ENCODE assay signal across 26 cellular contexts in the genomic region with DNA sequence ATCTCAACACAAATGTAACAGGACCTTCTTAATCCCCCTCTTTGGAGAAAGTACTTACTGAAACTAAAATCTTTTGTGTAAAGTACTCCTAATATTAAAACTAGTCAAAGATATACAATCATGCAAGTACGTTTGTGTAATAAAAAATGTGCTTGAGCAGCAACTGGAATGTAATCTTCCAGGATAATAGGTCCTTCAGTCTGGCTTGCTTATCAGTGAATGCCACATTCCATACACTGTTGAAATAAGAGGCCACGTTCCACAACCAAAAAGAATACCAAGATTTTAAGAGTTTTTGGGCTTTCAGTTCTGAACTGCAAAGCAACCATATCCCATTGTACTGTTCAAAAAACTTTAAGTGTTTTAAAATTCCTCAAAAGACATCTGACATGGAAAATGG. TPM values are rescaled to one million over a fixed set of nuclear protein-coding genes. Genes with fewer than 3 reads are reported as not detected.
DNase-seq lines count a peak whose midpoint lies in the region; ATAC-seq, FAIRE-seq and TF ChIP-seq lines count a peak whose summit lies in the region.
"Had no signal": no experiment of that assay in that cellular context is flagged by ENCODE, and none has a peak within 500 bp of the region (broad histone marks: within the 10 kb centered on the region; RNA-seq: fewer than 3 reads in every experiment).

No MANE protein-coding gene starts in this region.

- H2AFZ ChIP-seq in hepatocyte = no peak overlapping the region

- no peak for FAIRE-seq in GM19239 (lab: Jason Lieb, UNC)
- FAIRE-seq: A204.1, D721Med, G401.6, GM12891 had no signal

- no peaks in the 10 kb centered on the region for H3K9me2 ChIP-seq in hepatocyte (replicated peaks; ENCODE audit: insufficient read depth)

- H3K79me2 ChIP-seq in hepatocyte = no peaks in the 10 kb centered on the region

- no peaks in the 10 kb centered on the region for H3K36me3 ChIP-seq in cardiac muscle cell
- H3K36me3 ChIP-seq in hepatocyte (replicated peaks; ENCODE audit: insufficient read depth, low read depth) = no peaks in the 10 kb centered on the region
- no peaks in the 10 kb centered on the region for H3K36me3 ChIP-seq in lower lobe of right lung
- H3K36me3 ChIP-seq: BE2C, BLaER1 had no signal

- H3K27ac ChIP-seq in cardiac muscle cell (peak overlapping the region; percentile 12), hepatocyte (no peak overlapping the region), lower lobe of right lung (no peak overlapping the region)
- H3K27ac ChIP-seq: BLaER1 had no signal

- intact Hi-C loops in left ventricle myocardium superior (cut with micrococcal nuclease) (no loop called here), lower lobe of right lung (cut with DNase I) (no loop called here)

- H3K9me3 ChIP-seq in cardiac muscle cell (ENCODE audit: low read depth) = no peaks in the 10 kb centered on the region
- H3K9me3 ChIP-seq in hepatocyte (ENCODE audit: low read depth) = no peaks in the 10 kb centered on the region
- H3K9me3 ChIP-seq in lower lobe of right lung = no peaks in the 10 kb centered on the region
- H3K9me3 ChIP-seq: BE2C had no signal

- H3K4me3 ChIP-seq in cardiac muscle cell = no peak overlapping the region
- H3K4me3 ChIP-seq in hepatocyte = no peak overlapping the region
- no peak overlapping the region for H3K4me3 ChIP-seq in lower lobe of right lung
- H3K4me3 ChIP-seq: BLaER1 had no signal

- H4K20me1 ChIP-seq in hepatocyte (ENCODE audit: insufficient read depth, poor library complexity, severe bottlenecking) = no peaks in the 10 kb centered on the region
- H4K20me1 ChIP-seq: BLaER1 had no signal

- WGBS in hepatocyte (ENCODE audit: low lambda C conversion rate, missing lambda C conversion rate) = 9% methylated on average over 2 of the region's 2 CpGs

- peak overlapping the region; percentile 16 for H3K4me2 ChIP-seq in hepatocyte
- H3K4me2 ChIP-seq: BLaER1 had no signal

- no peak for TF ChIP-seq CTCF in cardiac muscle cell (IDR thresholded peaks at IDR 0.05; ENCODE audit: low read depth, low read length)
- no peak for TF ChIP-seq CTCF in hepatocyte (IDR thresholded peaks at IDR 0.05; ENCODE audit: poor library complexity)
- no peak for TF ChIP-seq CTCF in lower lobe of right lung (IDR thresholded peaks at IDR 0.05)

- no peaks in the 10 kb centered on the region for H3K27me3 ChIP-seq in cardiac muscle cell
- H3K27me3 ChIP-seq in hepatocyte = no peaks in the 10 kb centered on the region
- no peaks in the 10 kb centered on the region for H3K27me3 ChIP-seq in lower lobe of right lung (ENCODE audit: low read depth)
- H3K27me3 ChIP-seq: BLaER1 had no signal

- DNase-seq in cardiac muscle cell (ENCODE audit: low read depth in 1 of 2, low spot score in 1 of 2) (peak in 1 of 2 donors; percentile 11), left ventricle myocardium superior (no peak), hepatocyte (ENCODE audit: low spot score) (no peak), lower lobe of right lung (no peak), NCI-H1048 (lab: John Stamatoyannopoulos, UW) (no peak), GM19239 (ENCODE audit: insufficient read length, low spot score) (no peak)
- DNase-seq in activated naive CD4-positive, alpha-beta T cell treated with anti-CD3 and anti-CD28 coated beads, Interleukin-2, amount 50 U/mL, for 16 hours = no peak
- DNase-seq: 8988T; ACHN; BE2C; C1 segment of cervical spinal cord; Calu3; CD4-positive, alpha-beta memory T cell; CD4-positive, CD25-positive, alpha-beta regulatory T cell; CD8-positive, alpha-beta memory T cell; COR-L47; DMS79 treated with DMSO at 0.1 percent for 48 hours; GF-D8 had no signal

- peaks cover 10% of the 10 kb centered on the region for H3K4me1 ChIP-seq in cardiac muscle cell (ENCODE audit: low read depth)
- H3K4me1 ChIP-seq in hepatocyte (ENCODE audit: insufficient read depth) = no peaks in the 10 kb centered on the region
- no peaks in the 10 kb centered on the region for H3K4me1 ChIP-seq in lower lobe of right lung
- H3K4me1 ChIP-seq: BE2C, BLaER1 had no signal

- ATAC-seq in left ventricle myocardium superior (no peak), lower lobe of right lung (peak; percentile 66 to 84)

RNA-seq across cellular contexts. Expression of gene GRIN2B, which starts 26.2 kb away (rescaled TPM):
- total RNA-seq in cardiac muscle cell (0.04 and 0.06 TPM in 2 replicates), left ventricle myocardium superior (0.17 TPM), hepatocyte (0.04 and 0.60 TPM in 2 replicates), lower lobe of right lung (0.50 TPM)
- polyA plus RNA-seq in cardiac muscle cell (not detected in 2 replicates), hepatocyte (0.26 and 0.75 TPM in 2 replicates)
- total RNA-seq: A673; CD4-positive, alpha-beta memory T cell; CD4-positive, CD25-positive, alpha-beta regulatory T cell; CD8-positive, alpha-beta memory T cell had no signal
- polyA plus RNA-seq: AG04450; CD14-positive monocyte; CD4-positive, CD25-positive, alpha-beta regulatory T cell; CD8-positive, alpha-beta memory T cell had no signal
